35 cellular contexts compared by ENCODE assay signal in genomic region chr1:83816836-83817235, GRCh38.
"Had no signal": no experiment of that assay in that cellular context is flagged by ENCODE, and none has a peak within 500 bp of the region (broad histone marks: within the 10 kb centered on the region; RNA-seq: fewer than 3 reads in every experiment).

No MANE protein-coding gene starts in this region.

- H3K36me3 ChIP-seq: MG63 had no signal

- H3K27ac ChIP-seq: KMS-11 had no signal

- H3K27me3 ChIP-seq: MG63 had no signal

- DNase-seq: Karpas-422, Kasumi-1, KG1, MG63, MM.1S, MV-4-11, NCI-H1048, NCI-H1092, NCI-H1092 treated with DMSO at 0.1 percent for 48 hours, NCI-H1105, NCI-H1105 treated with DMSO at 0.1 percent for 48 hours, NCI-H1417, NCI-H1417 treated with DMSO at 0.1 percent for 48 hours, NCI-H1436, NCI-H1436 treated with DMSO at 0.1 percent for 48 hours, NCI-H146, NCI-H1694, NCI-H1694 treated with DMSO at 0.1 percent for 48 hours, NCI-H187, NCI-H187 treated with DMSO at 0.1 percent for 48 hours, NCI-H1930, NCI-H2029, NCI-H2029 treated with DMSO at 0.1 percent for 48 hours, NCI-H2081, NCI-H2081 treated with DMSO at 0.1 percent for 48 hours, NCI-H2107, NCI-H2171, NCI-H2171 treated with DMSO at 0.1 percent for 48 hours, NCI-H2227 treated with DMSO at 0.1 percent for 48 hours, NCI-H226, NCI-H345, NCI-H446, NCI-H446 treated with DMSO at 0.1 percent for 48 hours, NCI-H510A had no signal

- H3K9me3 ChIP-seq: MG63 had no signal

- H3K4me3 ChIP-seq: MG63 had no signal

- H3K4me2 ChIP-seq: KMS-11 had no signal

- H3K9ac ChIP-seq: KMS-11 had no signal
